1 cellular context compared by ENCODE assay signal in the genomic region with DNA sequence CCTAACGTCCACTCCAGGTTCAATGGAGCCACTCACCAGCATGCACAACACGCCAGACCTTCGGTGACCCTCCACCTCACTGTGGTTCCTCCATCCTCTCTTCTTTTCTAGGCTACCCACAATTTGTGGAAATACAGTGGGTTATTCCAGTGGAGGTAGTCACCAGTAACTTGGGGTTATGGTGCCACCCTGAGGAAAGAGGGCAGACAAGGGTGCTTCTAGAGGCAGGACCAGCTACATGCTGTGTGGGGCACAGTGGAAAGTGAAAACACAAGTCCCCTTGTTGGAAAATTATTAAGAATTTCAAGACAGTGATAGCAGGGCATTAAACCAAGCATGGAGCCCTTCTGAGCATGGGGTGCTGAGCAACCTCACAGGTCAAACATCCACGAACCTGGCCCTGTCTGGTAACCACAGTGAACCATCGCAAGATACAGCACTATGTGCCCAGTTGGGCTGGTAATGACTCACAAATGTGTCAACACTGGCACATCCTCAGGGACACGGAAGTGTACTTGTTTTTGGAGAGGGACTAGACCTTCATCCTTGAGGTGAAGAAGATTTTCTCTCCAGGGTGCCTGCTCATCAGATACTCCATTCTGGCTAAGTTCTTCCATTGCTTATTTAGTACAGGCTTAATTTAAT.
TF ChIP-seq lines count a peak whose summit lies in the region.

No MANE protein-coding gene starts in this region.

TF ChIP-seq in IMR-90, 13 proteins besides CTCF, POLR2A, EP300 and RAD21:
- no peak for TF ChIP-seq RFX5 (IDR thresholded peaks at IDR 0.05; ENCODE audit: low read depth, low read length)
- TF ChIP-seq FOS (IDR thresholded peaks at IDR 0.05; ENCODE audit: low read depth, low read length), result 0 out of 2 replicates have a peak, but pooled peaks have one; percentile 11
